In the genomic region with DNA sequence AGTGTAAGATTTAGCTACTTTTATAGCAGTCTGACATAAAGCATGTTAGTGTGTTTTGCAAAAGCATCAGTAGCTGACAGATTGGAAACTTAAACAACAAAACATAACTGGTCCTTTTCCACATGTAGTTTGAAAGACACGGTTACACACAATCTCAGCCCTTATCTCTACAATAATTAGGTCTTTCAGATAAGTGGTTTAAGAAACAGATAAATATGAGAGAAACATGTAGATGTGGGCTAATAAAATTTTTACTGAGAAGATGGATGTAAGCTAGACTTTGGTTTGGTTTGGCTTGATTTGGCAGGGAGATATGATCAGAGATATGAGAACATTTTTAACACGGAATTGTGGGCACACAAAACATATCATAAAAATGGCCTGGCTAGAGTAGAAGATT, we compare ENCODE assay signal across 26 cellular contexts.
"Had no signal": no experiment of that assay in that cellular context is flagged by ENCODE, and none has a peak within 500 bp of the region (broad histone marks: within the 10 kb centered on the region; RNA-seq: fewer than 3 reads in every experiment).

No MANE protein-coding gene starts in this region.

- H3K27me3 Mint-ChIP-seq: naive thymus-derived CD4-positive, alpha-beta T cell; natural killer cell treated with Interleukin-12 subunit alpha and Interleukin-12 subunit beta and Interleukin-15 and Interleukin-18, amount 100 ng/mL, for 72 hours; progenitor cell of endocrine pancreas; stimulated activated naive B cell treated with anti-CD40 and anti-IgM and Interleukin-4, amounts not matched to agents 10 μg/mL and 1 μg/mL and 100 μg/mL, for 72 hours; stimulated activated naive CD8-positive, alpha-beta T cell treated with anti-CD3 and anti-CD28 coated beads, Interleukin-15, Interleukin-2, amounts not matched to agents 100 ng/mL and 50 ng/mL, for 24 hours had no signal

- H3K4me3 Mint-ChIP-seq: immature natural killer cell; naive thymus-derived CD4-positive, alpha-beta T cell; natural killer cell treated with Interleukin-12 subunit alpha and Interleukin-12 subunit beta and Interleukin-15 and Interleukin-18, amount 100 ng/mL, for 72 hours; stimulated activated naive B cell treated with anti-CD40 and anti-IgM and Interleukin-4, amounts not matched to agents 10 μg/mL and 1 μg/mL and 100 μg/mL, for 72 hours; stimulated activated naive CD8-positive, alpha-beta T cell treated with anti-CD3 and anti-CD28 coated beads, Interleukin-15, Interleukin-2, amounts not matched to agents 100 ng/mL and 50 ng/mL, for 24 hours had no signal

- H3K9me3 Mint-ChIP-seq: immature natural killer cell; stimulated activated naive CD8-positive, alpha-beta T cell treated with anti-CD3 and anti-CD28 coated beads, Interleukin-15, Interleukin-2, amounts not matched to agents 100 ng/mL and 50 ng/mL, for 24 hours had no signal

- H3K27ac Mint-ChIP-seq: natural killer cell treated with Interleukin-12 subunit alpha and Interleukin-12 subunit beta and Interleukin-15 and Interleukin-18, amount 100 ng/mL, for 72 hours; progenitor cell of endocrine pancreas; stimulated activated naive B cell treated with anti-CD40 and anti-IgM and Interleukin-4, amounts not matched to agents 10 μg/mL and 1 μg/mL and 100 μg/mL, for 72 hours; stimulated activated naive CD8-positive, alpha-beta T cell treated with anti-CD3 and anti-CD28 coated beads, Interleukin-15, Interleukin-2, amounts not matched to agents 100 ng/mL and 50 ng/mL, for 24 hours had no signal

- H3K4me1 Mint-ChIP-seq: stimulated activated naive B cell treated with anti-CD40 and anti-IgM and Interleukin-4, amounts not matched to agents 10 μg/mL and 1 μg/mL and 100 μg/mL, for 72 hours had no signal

- H3K27ac ChIP-seq: left ventricle myocardium inferior, ovary, skin epidermis, suprapubic skin, thoracic aorta, tibial artery, upper lobe of right lung had no signal

- H3K4me1 ChIP-seq: left ventricle myocardium inferior, suprapubic skin, tibial artery, upper lobe of right lung had no signal

- H3K36me3 ChIP-seq: ovary had no signal

- FAIRE-seq: islet of Langerhans, urothelium cell line had no signal

- DNase-seq: hypothalamus; immature natural killer cell; left ventricle myocardium inferior; midbrain; mucosa of descending colon; naive thymus-derived CD4-positive, alpha-beta T cell; ovary; right cardiac atrium; stimulated activated CD4-positive, alpha-beta T cell treated with anti-CD3 and anti-CD28 coated beads, Interleukin-12 subunit alpha, Interleukin-12 subunit beta, amount 100 ng/mL, for 4 hours; stimulated activated CD4-positive, alpha-beta T cell treated with anti-CD3 and anti-CD28 coated beads, Interleukin-15, amount 100 ng/mL, for 24 hours; stimulated activated CD4-positive, alpha-beta T cell treated with anti-CD3 and anti-CD28 coated beads, Interleukin-2, amount 100 ng/mL, for 24 hours; stimulated activated CD4-positive, alpha-beta T cell treated with anti-CD3 and anti-CD28 coated beads, Interleukin-4, amount 100 ng/mL, for 1 hour; stimulated activated naive B cell treated with anti-CD40 and anti-IgM and Interleukin-4, amounts not matched to agents 10 μg/mL and 1 μg/mL and 100 μg/mL, for 72 hours; tibial artery; trophoblast cell; upper lobe of right lung had no signal

- H3K4me3 ChIP-seq: left ventricle myocardium inferior, lung, mucosa of descending colon, ovary, skin epidermis, suprapubic skin, thoracic aorta, tibial artery, upper lobe of right lung had no signal

- H3K27me3 ChIP-seq: ovary, suprapubic skin, tibial artery, upper lobe of right lung had no signal

- H3K9me3 ChIP-seq: left ventricle myocardium inferior, mucosa of descending colon, ovary, suprapubic skin, thoracic aorta, tibial artery, upper lobe of right lung had no signal

- ATAC-seq: mucosa of descending colon; naive thymus-derived CD4-positive, alpha-beta T cell; natural killer cell treated with Interleukin-12 subunit alpha and Interleukin-12 subunit beta and Interleukin-15 and Interleukin-18, amount 100 ng/mL, for 72 hours; right cardiac atrium; sciatic nerve; stimulated activated naive B cell treated with anti-CD40 and anti-IgM and Interleukin-4, amounts not matched to agents 10 μg/mL and 1 μg/mL and 100 μg/mL, for 72 hours; upper lobe of right lung had no signal
